8 cellular contexts compared by ENCODE assay signal in the genomic region with DNA sequence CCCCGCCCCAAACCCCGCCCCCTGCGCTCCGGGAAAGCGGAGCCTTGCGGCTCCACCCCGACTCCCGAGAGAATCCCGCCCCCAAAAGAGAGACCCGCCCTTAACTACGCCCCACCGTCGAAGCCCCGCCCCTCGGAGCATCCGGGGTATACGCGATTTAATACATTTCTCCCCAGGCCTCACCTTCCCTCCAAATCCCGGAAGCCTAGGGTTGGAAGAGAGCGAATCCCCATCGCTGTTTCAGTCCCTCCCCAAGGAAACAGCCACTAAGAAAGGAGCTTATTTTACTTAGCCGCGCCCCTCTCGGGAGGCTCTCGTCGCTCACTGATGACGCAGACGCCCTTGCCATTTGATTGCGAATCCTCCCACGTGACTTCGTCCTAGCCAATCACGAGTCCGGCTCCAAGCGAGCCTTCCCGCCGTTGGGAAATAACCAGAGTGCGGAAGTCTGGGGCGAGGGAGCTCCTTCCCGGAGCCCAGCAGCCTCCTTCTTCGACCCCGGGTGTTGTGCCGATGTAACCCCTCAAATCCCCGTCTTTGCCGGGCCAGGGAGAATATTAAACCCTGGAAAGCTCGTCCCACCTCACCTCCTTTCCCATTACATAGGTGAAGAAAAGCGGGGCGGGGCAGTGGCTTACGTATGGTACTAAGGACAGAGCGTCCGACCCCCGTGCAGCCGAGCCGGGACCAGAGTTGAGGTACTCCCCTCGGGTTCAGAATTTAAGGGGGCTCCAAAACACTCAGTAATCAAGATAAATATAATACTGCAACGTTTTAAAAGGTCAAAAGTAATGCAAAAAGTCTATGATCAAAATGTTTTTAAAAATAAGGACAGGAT. TPM values are rescaled to one million over a fixed set of nuclear protein-coding genes. Genes with fewer than 3 reads are reported as not detected.
DNase-seq lines count a peak whose midpoint lies in the region; ATAC-seq and TF ChIP-seq lines count a peak whose summit lies in the region.

No MANE protein-coding gene starts in this region.

- H3K4me3 Mint-ChIP-seq in activated naive CD8-positive, alpha-beta T cell, result peak overlapping the region; percentile 86

- H3K4me1 Mint-ChIP-seq in activated naive CD8-positive, alpha-beta T cell (ENCODE audit: low read depth), result peaks cover 18% of the 10 kb centered on the region

- DNase-seq in GM10266 (ENCODE audit: extremely low spot score) (peak; percentile 100), NCI-H1092 treated with DMSO at 0.1 percent for 48 hours (lab: John Stamatoyannopoulos, UW) (peak; percentile 100), glomerular visceral epithelial cell (ENCODE audit: extremely low spot score) (peak; percentile 100), occipital lobe (lab: John Stamatoyannopoulos, UW) (peak; percentile 100)

- H3K36me3 Mint-ChIP-seq in activated naive CD8-positive, alpha-beta T cell, result no peaks in the 10 kb centered on the region

- ATAC-seq in HG02623 (IDR thresholded peaks at IDR 0.05; ENCODE audit: unreplicated experiment) (peak; percentile 93), SK-N-SH treated with all-trans-retinoic acid at 6 μM for 48 hours (peak; percentile 95)

- H3K27me3 Mint-ChIP-seq in activated naive CD8-positive, alpha-beta T cell, result no peaks in the 10 kb centered on the region

- no peak for TF ChIP-seq CTCF in GM10266 (IDR thresholded peaks at IDR 0.05; ENCODE audit: control insufficient read depth, insufficient read depth, low read depth, missing control alignments)

- peak overlapping the region; percentile 78 for H3K27ac ChIP-seq in temporal lobe (ENCODE audit: low read depth, low read length)

- no peaks in the 10 kb centered on the region for H3K9me3 Mint-ChIP-seq in activated naive CD8-positive, alpha-beta T cell (ENCODE audit: low read depth)

- peak overlapping the region; percentile 97 for H3K27ac Mint-ChIP-seq in activated naive CD8-positive, alpha-beta T cell

TF ChIP-seq in SK-N-SH treated with all-trans-retinoic acid at 6 μM for 48 hours, 23 proteins besides CTCF, POLR2A, EP300 and RAD21:
- TF ChIP-seq ISL1 (CRISPR knock-in tag; IDR thresholded peaks at IDR 0.05), result no peak
- TF ChIP-seq GLIS3 (CRISPR knock-in tag; IDR thresholded peaks at IDR 0.05), result no peak
- TF ChIP-seq RARB (CRISPR knock-in tag; IDR thresholded peaks at IDR 0.05), result no peak

RNA-seq across cellular contexts. Expression of a gene that starts 0.5 kb away (rescaled TPM):
- total RNA-seq in occipital lobe, result 3.1 TPM
- total RNA-seq in temporal lobe, result 3.2 TPM

RNA-seq across cellular contexts. Expression of a gene that starts 13.6 kb away (rescaled TPM):
- total RNA-seq in occipital lobe (0.47 TPM), temporal lobe (0.98 TPM)

RNA-seq across cellular contexts. Expression of a gene that starts 20.2 kb away (rescaled TPM):
- total RNA-seq in occipital lobe, result 0.16 TPM
- 0.98 TPM for total RNA-seq in temporal lobe

RNA-seq across cellular contexts. Expression of a gene that starts 49.8 kb away (rescaled TPM):
- total RNA-seq in occipital lobe (0.16 TPM), temporal lobe (0.25 TPM)

RNA-seq across cellular contexts. Expression of a gene that starts 50.8 kb away (rescaled TPM):
- total RNA-seq in occipital lobe (not detected), temporal lobe (not detected)

Comparison
In these comparisons a context has a peak if more than half of its experiments do, and no peak if none do; other contexts are left out.
1. Peak in every context shown above with its lines: DNase-seq, ATAC-seq and H3K27ac ChIP-seq.